In genomic region chr2:126749537-126749936, GRCh38 we compare ENCODE assay signal across 9 cellular contexts.
DNase-seq lines count a peak whose midpoint lies in the region; ATAC-seq and TF ChIP-seq lines count a peak whose summit lies in the region.
"Had no signal": no experiment of that assay in that cellular context is flagged by ENCODE, and none has a peak within 500 bp of the region (broad histone marks: within the 10 kb centered on the region; RNA-seq: fewer than 3 reads in every experiment).

No MANE protein-coding gene starts in this region.

- no peaks in the 10 kb centered on the region for H3K4me1 ChIP-seq in left ventricle myocardium inferior
- H3K4me1 ChIP-seq: vagina had no signal

- no peaks in the 10 kb centered on the region for H3K36me3 ChIP-seq in left ventricle myocardium inferior
- H3K36me3 ChIP-seq: vagina had no signal

- no peaks in the 10 kb centered on the region for H3K36me3 Mint-ChIP-seq in stimulated activated effector memory CD8-positive, alpha-beta T cell treated with anti-CD3 and anti-CD28 coated beads, Interleukin-12 subunit alpha, Interleukin-12 subunit beta, amount 100 ng/mL, for 72 hours
- H3K36me3 Mint-ChIP-seq in natural killer cell treated with Interleukin-12 subunit alpha and Interleukin-12 subunit beta and Interleukin-15 and Interleukin-18, amount 100 ng/mL, for 72 hours: no peaks in the 10 kb centered on the region

- intact Hi-C loops in left ventricle myocardium inferior (cut with micrococcal nuclease): no loop called here
- intact Hi-C loops in Right ventricle myocardium superior (cut with DNase I): no loop called here
- intact Hi-C loops in sciatic nerve (cut with DNase I): no loop called here

- peak overlapping the region; percentile 26 for H3K27ac Mint-ChIP-seq in stimulated activated effector memory CD8-positive, alpha-beta T cell treated with anti-CD3 and anti-CD28 coated beads, Interleukin-12 subunit alpha, Interleukin-12 subunit beta, amount 100 ng/mL, for 72 hours
- H3K27ac Mint-ChIP-seq in natural killer cell treated with Interleukin-12 subunit alpha and Interleukin-12 subunit beta and Interleukin-15 and Interleukin-18, amount 100 ng/mL, for 72 hours: no peak overlapping the region

- H3K4me1 Mint-ChIP-seq in stimulated activated effector memory CD8-positive, alpha-beta T cell treated with anti-CD3 and anti-CD28 coated beads, Interleukin-12 subunit alpha, Interleukin-12 subunit beta, amount 100 ng/mL, for 72 hours: peaks cover 30% of the 10 kb centered on the region
- H3K4me1 Mint-ChIP-seq in natural killer cell treated with Interleukin-12 subunit alpha and Interleukin-12 subunit beta and Interleukin-15 and Interleukin-18, amount 100 ng/mL, for 72 hours (ENCODE audit: low read depth in 2 of 2): peaks cover 0 to 1% of the 10 kb centered on the region in 2 donors

- no peak overlapping the region for H3K4me3 Mint-ChIP-seq in stimulated activated effector memory CD8-positive, alpha-beta T cell treated with anti-CD3 and anti-CD28 coated beads, Interleukin-12 subunit alpha, Interleukin-12 subunit beta, amount 100 ng/mL, for 72 hours
- no peak overlapping the region for H3K4me3 Mint-ChIP-seq in natural killer cell treated with Interleukin-12 subunit alpha and Interleukin-12 subunit beta and Interleukin-15 and Interleukin-18, amount 100 ng/mL, for 72 hours

- DNase-seq in left ventricle myocardium inferior (no peak), Right ventricle myocardium superior (no peak), sciatic nerve (ENCODE audit: low spot score) (no peak), HPDE6-E6E7 (ENCODE audit: extremely low spot score) (no peak)
- peak in 1 of 2 donors; percentile 43 for DNase-seq in stimulated activated effector memory CD8-positive, alpha-beta T cell treated with anti-CD3 and anti-CD28 coated beads, Interleukin-12 subunit alpha, Interleukin-12 subunit beta, amount 100 ng/mL, for 72 hours (ENCODE audit: low spot score in 2 of 2)
- DNase-seq in natural killer cell treated with Interleukin-12 subunit alpha and Interleukin-12 subunit beta and Interleukin-15 and Interleukin-18, amount 100 ng/mL, for 72 hours (ENCODE audit: low spot score): no peak

- no peak overlapping the region for H3K27ac ChIP-seq in left ventricle myocardium inferior (replicated peaks)
- H3K27ac ChIP-seq: vagina had no signal

- H3K27me3 ChIP-seq in left ventricle myocardium inferior (ENCODE audit: low read depth): no peaks in the 10 kb centered on the region
- H3K27me3 ChIP-seq: vagina had no signal

- ATAC-seq in Right ventricle myocardium superior (ENCODE audit: poor library complexity) (no peak), HG02623 (IDR thresholded peaks at IDR 0.05; ENCODE audit: unreplicated experiment) (peak; percentile 39), sciatic nerve (no peak)
- ATAC-seq in stimulated activated effector memory CD8-positive, alpha-beta T cell treated with anti-CD3 and anti-CD28 coated beads, Interleukin-12 subunit alpha, Interleukin-12 subunit beta, amount 100 ng/mL, for 72 hours: peak; percentile 47
- ATAC-seq in natural killer cell treated with Interleukin-12 subunit alpha and Interleukin-12 subunit beta and Interleukin-15 and Interleukin-18, amount 100 ng/mL, for 72 hours: no peak

- TF ChIP-seq CTCF in left ventricle myocardium inferior (IDR thresholded peaks at IDR 0.05; ENCODE audit: borderline replicate concordance) (peak; percentile 42), WI38 (IDR thresholded peaks at IDR 0.05; ENCODE audit: low read depth, low read length) (0 out of 2 replicates have a peak, but pooled peaks have one; percentile 9)

- H3K27me3 Mint-ChIP-seq in natural killer cell treated with Interleukin-12 subunit alpha and Interleukin-12 subunit beta and Interleukin-15 and Interleukin-18, amount 100 ng/mL, for 72 hours: no peaks in the 10 kb centered on the region

- H3K4me3 ChIP-seq in left ventricle myocardium inferior: no peak overlapping the region
- no peak overlapping the region for H3K4me3 ChIP-seq in WI38 (ENCODE audit: low read depth, low read length)
- H3K4me3 ChIP-seq: vagina had no signal

- H3K9me3 ChIP-seq in left ventricle myocardium inferior (replicated peaks): no peaks in the 10 kb centered on the region
- H3K9me3 ChIP-seq: vagina had no signal

- no peaks in the 10 kb centered on the region for H3K9me3 Mint-ChIP-seq in stimulated activated effector memory CD8-positive, alpha-beta T cell treated with anti-CD3 and anti-CD28 coated beads, Interleukin-12 subunit alpha, Interleukin-12 subunit beta, amount 100 ng/mL, for 72 hours
- H3K9me3 Mint-ChIP-seq in natural killer cell treated with Interleukin-12 subunit alpha and Interleukin-12 subunit beta and Interleukin-15 and Interleukin-18, amount 100 ng/mL, for 72 hours: no peaks in the 10 kb centered on the region

Comparison
In these comparisons a context has a peak if more than half of its experiments do, and no peak if none do; other contexts are left out.
1. ATAC-seq: peak in HG02623 (single experiment) and stimulated activated effector memory CD8-positive, alpha-beta T cell treated with anti-CD3 and anti-CD28 coated beads, Interleukin-12 subunit alpha, Interleukin-12 subunit beta, amount 100 ng/mL, for 72 hours (single experiment); none in Right ventricle myocardium superior (single experiment), natural killer cell treated with Interleukin-12 subunit alpha and Interleukin-12 subunit beta and Interleukin-15 and Interleukin-18, amount 100 ng/mL, for 72 hours (0 of 2) and sciatic nerve (single experiment).